ENCODE assay signal across 8 cellular contexts in the genomic region with DNA sequence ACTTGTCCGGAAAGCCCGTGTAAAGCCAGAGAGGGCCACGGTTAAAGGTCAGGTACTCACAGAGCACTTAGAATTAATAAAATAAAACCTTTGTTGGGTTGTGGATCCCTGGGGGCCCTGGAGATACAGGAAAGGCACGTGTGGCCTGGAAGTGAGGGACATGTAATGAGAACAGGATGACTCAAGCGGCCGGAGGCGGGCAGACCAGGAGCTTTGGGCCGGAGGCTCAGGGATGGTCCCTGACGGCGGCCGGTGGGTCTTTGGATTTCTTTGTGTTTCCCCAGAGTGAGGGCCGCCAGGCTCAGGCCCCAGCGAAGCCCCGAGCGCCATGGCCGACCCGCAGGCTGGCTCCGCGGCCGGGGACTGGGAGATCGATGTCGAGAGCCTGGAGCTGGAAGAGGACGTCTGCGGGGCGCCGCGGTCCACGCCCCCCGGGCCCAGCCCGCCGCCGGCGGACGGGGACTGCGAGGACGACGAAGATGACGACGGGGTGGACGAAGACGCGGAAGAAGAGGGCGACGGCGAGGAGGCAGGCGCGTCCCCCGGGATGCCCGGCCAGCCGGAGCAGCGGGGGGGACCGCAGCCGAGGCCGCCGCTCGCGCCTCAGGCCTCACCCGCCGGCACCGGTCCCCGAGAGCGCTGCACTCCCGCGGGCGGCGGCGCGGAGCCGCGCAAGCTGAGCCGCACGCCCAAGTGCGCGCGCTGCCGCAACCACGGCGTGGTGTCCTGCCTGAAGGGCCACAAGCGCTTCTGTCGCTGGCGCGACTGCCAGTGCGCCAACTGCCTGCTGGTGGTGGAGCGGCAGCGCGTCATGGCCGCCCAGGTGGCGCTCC. TPM values are rescaled to one million over a fixed set of nuclear protein-coding genes. Genes with fewer than 3 reads are reported as not detected.
DNase-seq lines count a peak whose midpoint lies in the region; ATAC-seq and TF ChIP-seq lines count a peak whose summit lies in the region.

No MANE protein-coding gene starts in this region.

- H3K4me1 ChIP-seq in esophagus squamous epithelium = peaks cover 9 to 61% (median 20%) of the 10 kb centered on the region in 3 donors

- H3K9me3 ChIP-seq in esophagus squamous epithelium = no peaks in the 10 kb centered on the region

- H3K4me3 ChIP-seq in esophagus squamous epithelium = peak overlapping the region; percentile 18 to 65 (median 40)

- peak in 2 of 6 experiments; percentile 29 to 41 for TF ChIP-seq CTCF in esophagus squamous epithelium (IDR thresholded peaks at IDR 0.05)

- TF ChIP-seq POLR2A in esophagus squamous epithelium (IDR thresholded peaks at IDR 0.05) = no peak

- H3K27ac ChIP-seq in esophagus squamous epithelium = no peak overlapping the region

- H3K36me3 ChIP-seq in esophagus squamous epithelium = no peaks in the 10 kb centered on the region

- WGBS in esophagus squamous epithelium, 2 donors = 26 to 35% methylated on average over 14 to 16 of the region's 88 CpGs

- intact Hi-C loops in esophagus squamous epithelium (cut with DNase I) = no loop called here

- peaks cover 6 to 100% (median 18%) of the 10 kb centered on the region in 4 donors for H3K27me3 ChIP-seq in esophagus squamous epithelium

- no peak for ATAC-seq in GM19035 (IDR thresholded peaks at IDR 0.05; ENCODE audit: unreplicated experiment)

- peak; percentile 50 for DNase-seq in activated T-cell treated with anti-CD3 and anti-CD28 coated beads for 48 hours (ENCODE audit: low read depth)
- no peak for DNase-seq in activated T-cell treated with anti-CD3 and anti-CD28 coated beads for 4 hours
- DNase-seq in NCI-H510A (lab: John Stamatoyannopoulos, UW) = peak; percentile 62
- DNase-seq in esophagus squamous epithelium (lab: John Stamatoyannopoulos, UW) = no peak
- DNase-seq in nucleus accumbens (lab: John Stamatoyannopoulos, UW) = peak in 35 of 56 donors; percentile 7 to 70 (median 42)
- DNase-seq in AG08396 (ENCODE audit: low spot score) = no peak
- no peak for DNase-seq in MV-4-11 (lab: John Stamatoyannopoulos, UW)

RNA-seq across cellular contexts. Expression of gene DMRT2, which starts 1.3 kb away (rescaled TPM):
- 1 to 10 TPM in 1 of 4 donors, under 1 TPM in 1, not detected in 2; 0.99 to 1.3 TPM for total RNA-seq in esophagus squamous epithelium

Comparison
In these comparisons a context has a peak if more than half of its experiments do, and no peak if none do; other contexts are left out.
1. DNase-seq: peak in activated T-cell treated with anti-CD3 and anti-CD28 coated beads for 48 hours (single experiment), NCI-H510A (single experiment) and nucleus accumbens (35 of 56); none in activated T-cell treated with anti-CD3 and anti-CD28 coated beads for 4 hours (single experiment), esophagus squamous epithelium (single experiment), AG08396 (single experiment) and MV-4-11 (single experiment).